Comparison of ENCODE assay signal across 7 cellular contexts in genomic region chr1:53219711-53220110, GRCh38. TPM values are rescaled to one million over a fixed set of nuclear protein-coding genes. Genes with fewer than 3 reads are reported as not detected.
A peak's percentile ranks its signal among the peaks of the same experiment; 100 is the strongest.
DNase-seq lines count a peak whose midpoint lies in the region; ATAC-seq and TF ChIP-seq lines count a peak whose summit lies in the region.

No MANE protein-coding gene starts in this region.

- H3K36me3 ChIP-seq in HUES48 (ENCODE audit: control insufficient read depth, insufficient read depth, low read length) (peaks cover 39% of the 10 kb centered on the region), iPS DF 6.9 (ENCODE audit: control insufficient read depth, insufficient read depth, low read length) (no peaks in the 10 kb centered on the region)

- peak overlapping the region; percentile 97 for H3K27ac Mint-ChIP-seq in activated CD8-positive, alpha-beta T cell treated with anti-CD3 and anti-CD28 coated beads for 36 hours
- H3K27ac Mint-ChIP-seq in stimulated activated effector memory CD8-positive, alpha-beta T cell treated with anti-CD3 and anti-CD28 coated beads, Interleukin-12 subunit alpha, Interleukin-12 subunit beta, amount 100 ng/mL, for 72 hours, result peak overlapping the region; percentile 97

- CTCF ChIA-PET in activated CD8-positive, alpha-beta T cell treated with anti-CD3 and anti-CD28 coated beads for 36 hours (lab: Charles Lee), result interaction anchor here (1.9 kb wide), 1 partner anchor 37 kb away, joined by 6 read pairs; no protein-coding TSS in a partner anchor

- H3K9me3 ChIP-seq in HUES48 (ENCODE audit: control insufficient read depth, insufficient read depth, low read length) (no peaks in the 10 kb centered on the region), iPS DF 6.9 (ENCODE audit: control insufficient read depth, insufficient read depth, low read length) (no peaks in the 10 kb centered on the region)

- no peaks in the 10 kb centered on the region for H3K9me3 Mint-ChIP-seq in activated CD8-positive, alpha-beta T cell treated with anti-CD3 and anti-CD28 coated beads for 36 hours
- H3K9me3 Mint-ChIP-seq in stimulated activated effector memory CD8-positive, alpha-beta T cell treated with anti-CD3 and anti-CD28 coated beads, Interleukin-12 subunit alpha, Interleukin-12 subunit beta, amount 100 ng/mL, for 72 hours, result no peaks in the 10 kb centered on the region

- H3K36me3 Mint-ChIP-seq in activated CD8-positive, alpha-beta T cell treated with anti-CD3 and anti-CD28 coated beads for 36 hours (ENCODE audit: low read depth), result peaks cover 1% of the 10 kb centered on the region
- peaks cover 26% of the 10 kb centered on the region for H3K36me3 Mint-ChIP-seq in stimulated activated effector memory CD8-positive, alpha-beta T cell treated with anti-CD3 and anti-CD28 coated beads, Interleukin-12 subunit alpha, Interleukin-12 subunit beta, amount 100 ng/mL, for 72 hours

- H3K27me3 ChIP-seq in HUES48 (ENCODE audit: control insufficient read depth, insufficient read depth, low read length) (no peaks in the 10 kb centered on the region), iPS DF 6.9 (ENCODE audit: control insufficient read depth, insufficient read depth, low read length) (no peaks in the 10 kb centered on the region)

- intact Hi-C loops in activated CD8-positive, alpha-beta T cell treated with anti-CD3 and anti-CD28 coated beads for 36 hours (cut with micrococcal nuclease), result no loop called here

- ATAC-seq in activated CD8-positive, alpha-beta T cell treated with anti-CD3 and anti-CD28 coated beads for 36 hours, result no peak
- ATAC-seq in stimulated activated effector memory CD8-positive, alpha-beta T cell treated with anti-CD3 and anti-CD28 coated beads, Interleukin-12 subunit alpha, Interleukin-12 subunit beta, amount 100 ng/mL, for 72 hours, result no peak
- no peak for ATAC-seq in HG03108 (IDR thresholded peaks at IDR 0.05; ENCODE audit: unreplicated experiment)

- peak overlapping the region; percentile 88 for H3K4me3 Mint-ChIP-seq in activated CD8-positive, alpha-beta T cell treated with anti-CD3 and anti-CD28 coated beads for 36 hours
- H3K4me3 Mint-ChIP-seq in stimulated activated effector memory CD8-positive, alpha-beta T cell treated with anti-CD3 and anti-CD28 coated beads, Interleukin-12 subunit alpha, Interleukin-12 subunit beta, amount 100 ng/mL, for 72 hours, result peak overlapping the region; percentile 85

- peaks cover 12% of the 10 kb centered on the region for H3K4me1 ChIP-seq in HUES48 (ENCODE audit: control insufficient read depth, insufficient read depth, low read length)
- no peaks in the 10 kb centered on the region for H3K4me1 ChIP-seq in iPS DF 6.9 (ENCODE audit: control insufficient read depth, insufficient read depth, low read length)

- WGBS in iPS DF 6.9 (ENCODE audit: insufficient coverage, insufficient read length), result no CpG with 5 or more reads among the region's 8 CpGs

- no peaks in the 10 kb centered on the region for H3K27me3 Mint-ChIP-seq in activated CD8-positive, alpha-beta T cell treated with anti-CD3 and anti-CD28 coated beads for 36 hours

- TF ChIP-seq CTCF in activated CD8-positive, alpha-beta T cell treated with anti-CD3 and anti-CD28 coated beads for 36 hours (IDR thresholded peaks at IDR 0.05), result no peak

- POLR2A ChIA-PET in activated CD8-positive, alpha-beta T cell treated with anti-CD3 and anti-CD28 coated beads for 36 hours (lab: Charles Lee), result interaction anchor here (1.1 to 3.4 kb wide), 5 partner anchors 9 to 24 kb away, joined by 3 to 15 read pairs (median 5); partner anchors contain the start of gene CPT2

- DNase-seq in activated CD8-positive, alpha-beta T cell treated with anti-CD3 and anti-CD28 coated beads for 36 hours, result no peak
- no peak for DNase-seq in iPS DF 6.9 (ENCODE audit: low read depth, low spot score)
- no peak for DNase-seq in stimulated activated effector memory CD8-positive, alpha-beta T cell treated with anti-CD3 and anti-CD28 coated beads, Interleukin-12 subunit alpha, Interleukin-12 subunit beta, amount 100 ng/mL, for 72 hours (ENCODE audit: low spot score in 2 of 2)
- DNase-seq in NOMO-1 (lab: John Stamatoyannopoulos, UW; ENCODE audit: unreplicated experiment in 2 of 2), result no peak
- no peak for DNase-seq in activated gamma-delta T cell (lab: John Stamatoyannopoulos, UW)

- H3K9ac ChIP-seq in HUES48 (ENCODE audit: low read depth, low read length), result 0 out of 2 replicates have a peak overlapping the region, but pooled peaks have one; percentile 10

- H3K4me1 Mint-ChIP-seq in activated CD8-positive, alpha-beta T cell treated with anti-CD3 and anti-CD28 coated beads for 36 hours (ENCODE audit: low read depth), result peaks cover 20% of the 10 kb centered on the region
- peaks cover 15% of the 10 kb centered on the region for H3K4me1 Mint-ChIP-seq in stimulated activated effector memory CD8-positive, alpha-beta T cell treated with anti-CD3 and anti-CD28 coated beads, Interleukin-12 subunit alpha, Interleukin-12 subunit beta, amount 100 ng/mL, for 72 hours

- peak overlapping the region; percentile 90 for H3K4me3 ChIP-seq in HUES48 (ENCODE audit: low read depth, low read length)
- H3K4me3 ChIP-seq in iPS DF 6.9 (ENCODE audit: low read length), result peak overlapping the region; percentile 62; the same call in 1 of the 2 replicates

- peak overlapping the region; percentile 95 for H3K27ac ChIP-seq in HUES48 (ENCODE audit: low read depth, low read length)
- no peak overlapping the region for H3K27ac ChIP-seq in iPS DF 6.9 (ENCODE audit: low read length)

RNA-seq across cellular contexts. Expression of gene CZIB, which starts 0.7 kb away (rescaled TPM):
- total RNA-seq in activated CD8-positive, alpha-beta T cell treated with anti-CD3 and anti-CD28 coated beads for 36 hours, result 10 to 100 TPM; 35.3 to 36.4 TPM

RNA-seq across cellular contexts. Expression of gene MAGOH, which starts 18.6 kb away (rescaled TPM):
- 10 to 100 TPM; 90.9 to 91.4 TPM for total RNA-seq in activated CD8-positive, alpha-beta T cell treated with anti-CD3 and anti-CD28 coated beads for 36 hours

RNA-seq across cellular contexts. Expression of gene CPT2, which starts 23.1 kb away (rescaled TPM):
- 10 to 100 TPM; 17.8 to 18.6 TPM for total RNA-seq in activated CD8-positive, alpha-beta T cell treated with anti-CD3 and anti-CD28 coated beads for 36 hours
